Comparison of ENCODE assay signal across 1 cellular context in genomic region chr1:212781225-212781624, GRCh38.
TF ChIP-seq lines count a peak whose summit lies in the region.

No MANE protein-coding gene starts in this region.

TF ChIP-seq in GM12878, 131 proteins besides CTCF, POLR2A, EP300 and RAD21:
- TF ChIP-seq SMAD1 (IDR thresholded peaks at IDR 0.05; ENCODE audit: low read depth, partially characterized antibody) (no peak), MEF2A (IDR thresholded peaks at IDR 0.05; ENCODE audit: insufficient read depth, low read depth, low read length) (no peak), NKRF (conservative IDR thresholded peaks at IDR 0.05) (no peak), PBX3 (IDR thresholded peaks at IDR 0.05; ENCODE audit: insufficient replicate concordance, low read depth, low read length) (no peak), ZBTB4 (CRISPR knock-in tag; IDR thresholded peaks at IDR 0.05) (no peak), IRF5 (IDR thresholded peaks at IDR 0.05; ENCODE audit: borderline replicate concordance) (no peak)
